In genomic region chr14:102282751-102283465, GRCh38 we compare ENCODE assay signal across 1 cellular context.
TF ChIP-seq lines count a peak whose summit lies in the region.

No MANE protein-coding gene starts in this region.

TF ChIP-seq in A549, 52 proteins besides CTCF, POLR2A, EP300 and RAD21 (continued from another document):
- TF ChIP-seq, protein P1, sequence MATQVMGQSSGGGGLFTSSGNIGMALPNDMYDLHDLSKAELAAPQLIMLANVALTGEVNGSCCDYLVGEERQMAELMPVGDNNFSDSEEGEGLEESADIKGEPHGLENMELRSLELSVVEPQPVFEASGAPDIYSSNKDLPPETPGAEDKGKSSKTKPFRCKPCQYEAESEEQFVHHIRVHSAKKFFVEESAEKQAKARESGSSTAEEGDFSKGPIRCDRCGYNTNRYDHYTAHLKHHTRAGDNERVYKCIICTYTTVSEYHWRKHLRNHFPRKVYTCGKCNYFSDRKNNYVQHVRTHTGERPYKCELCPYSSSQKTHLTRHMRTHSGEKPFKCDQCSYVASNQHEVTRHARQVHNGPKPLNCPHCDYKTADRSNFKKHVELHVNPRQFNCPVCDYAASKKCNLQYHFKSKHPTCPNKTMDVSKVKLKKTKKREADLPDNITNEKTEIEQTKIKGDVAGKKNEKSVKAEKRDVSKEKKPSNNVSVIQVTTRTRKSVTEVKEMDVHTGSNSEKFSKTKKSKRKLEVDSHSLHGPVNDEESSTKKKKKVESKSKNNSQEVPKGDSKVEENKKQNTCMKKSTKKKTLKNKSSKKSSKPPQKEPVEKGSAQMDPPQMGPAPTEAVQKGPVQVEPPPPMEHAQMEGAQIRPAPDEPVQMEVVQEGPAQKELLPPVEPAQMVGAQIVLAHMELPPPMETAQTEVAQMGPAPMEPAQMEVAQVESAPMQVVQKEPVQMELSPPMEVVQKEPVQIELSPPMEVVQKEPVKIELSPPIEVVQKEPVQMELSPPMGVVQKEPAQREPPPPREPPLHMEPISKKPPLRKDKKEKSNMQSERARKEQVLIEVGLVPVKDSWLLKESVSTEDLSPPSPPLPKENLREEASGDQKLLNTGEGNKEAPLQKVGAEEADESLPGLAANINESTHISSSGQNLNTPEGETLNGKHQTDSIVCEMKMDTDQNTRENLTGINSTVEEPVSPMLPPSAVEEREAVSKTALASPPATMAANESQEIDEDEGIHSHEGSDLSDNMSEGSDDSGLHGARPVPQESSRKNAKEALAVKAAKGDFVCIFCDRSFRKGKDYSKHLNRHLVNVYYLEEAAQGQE (IDR thresholded peaks at IDR 0.05) = no peak
- no peak for TF ChIP-seq HMGXB4 (CRISPR knock-in tag; IDR thresholded peaks at IDR 0.05; ENCODE audit: borderline replicate concordance)
TF ChIP-seq in A549: peak in this region for 0.
